Comparison of ENCODE assay signal across 15 cellular contexts in the genomic region with DNA sequence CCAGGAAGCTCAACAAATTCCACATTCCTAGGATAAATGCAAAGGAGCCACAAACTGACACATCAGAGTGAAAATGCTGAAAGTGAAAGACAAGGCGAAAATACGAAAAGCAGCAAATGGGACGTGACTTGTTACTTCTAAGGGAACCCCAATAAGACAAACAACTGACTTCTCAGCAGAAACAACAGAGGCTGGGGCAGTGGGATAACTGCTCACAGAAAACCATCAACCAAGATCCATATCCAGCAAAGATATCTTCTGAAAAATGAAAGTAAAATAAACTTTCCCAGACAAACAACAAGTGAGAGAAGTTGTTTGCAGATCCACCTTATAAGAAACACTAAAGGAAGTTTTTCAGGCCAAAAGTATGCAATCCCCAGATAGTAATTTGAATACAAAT.
A peak's percentile ranks its signal among the peaks of the same experiment; 100 is the strongest.
DNase-seq lines count a peak whose midpoint lies in the region; ATAC-seq and TF ChIP-seq lines count a peak whose summit lies in the region.
"Had no signal": no experiment of that assay in that cellular context is flagged by ENCODE, and none has a peak within 500 bp of the region (broad histone marks: within the 10 kb centered on the region; RNA-seq: fewer than 3 reads in every experiment).

No MANE protein-coding gene starts in this region.

- 0 out of 2 replicates have a peak overlapping the region, but pooled peaks have one; percentile 68 for H3K27ac ChIP-seq in GM23338 (ENCODE audit: low read depth)
- H3K27ac ChIP-seq: A549, C4-2B had no signal

- H3K79me2 ChIP-seq in GM23338 (replicated peaks; ENCODE audit: insufficient read depth), result no peaks in the 10 kb centered on the region; the same call in 1 of the 2 replicates

- no peaks in the 10 kb centered on the region for H3K9me3 Mint-ChIP-seq in activated T-cell treated with anti-CD3 and anti-CD28 coated beads, Interleukin-2, amount 50 U/mL, for 24 hours
- no peaks in the 10 kb centered on the region for H3K9me3 Mint-ChIP-seq in activated T-cell treated with anti-CD3 and anti-CD28 coated beads, Interleukin-2, amount 50 U/mL, for 4 hours
- H3K9me3 Mint-ChIP-seq in GM23338 (no peaks in the 10 kb centered on the region), WTC11 (no peaks in the 10 kb centered on the region), natural killer cell (no peaks in the 10 kb centered on the region)
- H3K9me3 Mint-ChIP-seq: CD4-positive, alpha-beta memory T cell had no signal

- no peak overlapping the region for H3K4me3 ChIP-seq in GM23338
- H3K4me3 ChIP-seq: A549 had no signal

- CTCF ChIA-PET in WTC11 (lab: Charles Lee), result no interaction called here

- H3K9me2 ChIP-seq in GM23338 (ENCODE audit: insufficient read depth), result no peaks in the 10 kb centered on the region

- POLR2A ChIA-PET in WTC11 (lab: Charles Lee), result interaction anchor here (0.5 kb wide), 1 partner anchor 38 kb away, joined by 7 read pairs; no protein-coding TSS in a partner anchor

- intact Hi-C loops in natural killer cell (cut with micrococcal nuclease), result no loop called here

- no peak overlapping the region for H3K4me2 ChIP-seq in GM23338
- H3K4me2 ChIP-seq: A549 had no signal

- no peak overlapping the region for H3K4me3 Mint-ChIP-seq in activated T-cell treated with anti-CD3 and anti-CD28 coated beads, Interleukin-2, amount 50 U/mL, for 24 hours
- no peak overlapping the region for H3K4me3 Mint-ChIP-seq in activated T-cell treated with anti-CD3 and anti-CD28 coated beads, Interleukin-2, amount 50 U/mL, for 4 hours
- H3K4me3 Mint-ChIP-seq in GM23338 (no peak overlapping the region), WTC11 (no peak overlapping the region), natural killer cell (no peak overlapping the region)
- H3K4me3 Mint-ChIP-seq: CD4-positive, alpha-beta memory T cell had no signal

- TF ChIP-seq CTCF in GM23338 (conservative IDR thresholded peaks at IDR 0.05; ENCODE audit: low read depth in 2 of 2) (no peak), WTC11 (IDR thresholded peaks at IDR 0.05) (no peak), natural killer cell (IDR thresholded peaks at IDR 0.05) (no peak)

- H2AFZ ChIP-seq in GM23338, result no peak overlapping the region

- H3K4me1 ChIP-seq in GM23338 (ENCODE audit: insufficient read depth), result no peaks in the 10 kb centered on the region
- H3K4me1 ChIP-seq: A549, BE2C, Caco-2 had no signal

- no peak for DNase-seq in activated T-cell treated with anti-CD3 and anti-CD28 coated beads, Interleukin-2, amount 50 U/mL, for 24 hours
- no peak for DNase-seq in activated T-cell treated with anti-CD3 and anti-CD28 coated beads, Interleukin-2, amount 50 U/mL, for 4 hours
- DNase-seq in GM23338 (ENCODE audit: low spot score), result no peak
- no peak for DNase-seq in WTC11 (ENCODE audit: low spot score)
- no peak for DNase-seq in natural killer cell
- no peak for DNase-seq in NK-92 treated with Interleukin-12 subunit alpha and Interleukin-12 subunit beta, amount 100 ng/mL, for 24 hours (lab: John Stamatoyannopoulos, UW)
- DNase-seq: BE2C; Caco-2; CD4-positive, alpha-beta memory T cell; DMS53; GF-D8; HCEC 1CT had no signal

- ATAC-seq in activated T-cell treated with anti-CD3 and anti-CD28 coated beads, Interleukin-2, amount 50 U/mL, for 4 hours, result no peak
- no peak for ATAC-seq in GM23338
- ATAC-seq in WTC11, result no peak
- ATAC-seq in natural killer cell, result no peak
- no peak for ATAC-seq in GM19395 (IDR thresholded peaks at IDR 0.05; ENCODE audit: unreplicated experiment)
- ATAC-seq: A549 had no signal

- H3K27me3 Mint-ChIP-seq in activated T-cell treated with anti-CD3 and anti-CD28 coated beads, Interleukin-2, amount 50 U/mL, for 24 hours, result no peaks in the 10 kb centered on the region
- H3K27me3 Mint-ChIP-seq in activated T-cell treated with anti-CD3 and anti-CD28 coated beads, Interleukin-2, amount 50 U/mL, for 4 hours (ENCODE audit: low read depth), result no peaks in the 10 kb centered on the region
- H3K27me3 Mint-ChIP-seq in GM23338 (ENCODE audit: insufficient read depth, low read depth, poor library complexity), result no peaks in the 10 kb centered on the region
- no peaks in the 10 kb centered on the region for H3K27me3 Mint-ChIP-seq in WTC11 (ENCODE audit: low read depth)
- no peaks in the 10 kb centered on the region for H3K27me3 Mint-ChIP-seq in natural killer cell (ENCODE audit: low read depth in 2 of 2)
- H3K27me3 Mint-ChIP-seq: CD4-positive, alpha-beta memory T cell had no signal

- H3K4me1 Mint-ChIP-seq in activated T-cell treated with anti-CD3 and anti-CD28 coated beads, Interleukin-2, amount 50 U/mL, for 24 hours (ENCODE audit: low read depth), result peaks cover 4% of the 10 kb centered on the region
- no peaks in the 10 kb centered on the region for H3K4me1 Mint-ChIP-seq in activated T-cell treated with anti-CD3 and anti-CD28 coated beads, Interleukin-2, amount 50 U/mL, for 4 hours (ENCODE audit: low read depth)
- H3K4me1 Mint-ChIP-seq in GM23338 (no peaks in the 10 kb centered on the region), WTC11 (no peaks in the 10 kb centered on the region), natural killer cell (peaks cover 14 to 29% of the 10 kb centered on the region in 2 donors)

- peaks cover 14% of the 10 kb centered on the region for H3K36me3 ChIP-seq in GM23338 (ENCODE audit: insufficient read depth)

- H4K20me1 ChIP-seq in GM23338 (replicated peaks; ENCODE audit: insufficient read depth), result peaks cover 12% of the 10 kb centered on the region

- H3F3A ChIP-seq in GM23338 (replicated peaks; ENCODE audit: low read depth), result no peaks in the 10 kb centered on the region

- H3K27me3 ChIP-seq in GM23338 (ENCODE audit: insufficient read depth), result no peaks in the 10 kb centered on the region
- H3K27me3 ChIP-seq: BE2C had no signal

- peak overlapping the region; percentile 8 for H3K27ac Mint-ChIP-seq in activated T-cell treated with anti-CD3 and anti-CD28 coated beads, Interleukin-2, amount 50 U/mL, for 24 hours
- H3K27ac Mint-ChIP-seq in GM23338 (no peak overlapping the region), WTC11 (no peak overlapping the region), natural killer cell (peak overlapping the region; percentile 5 to 36)

- H3K36me3 Mint-ChIP-seq in activated T-cell treated with anti-CD3 and anti-CD28 coated beads, Interleukin-2, amount 50 U/mL, for 24 hours (ENCODE audit: low read depth), result peaks cover 92% of the 10 kb centered on the region
- H3K36me3 Mint-ChIP-seq in activated T-cell treated with anti-CD3 and anti-CD28 coated beads, Interleukin-2, amount 50 U/mL, for 4 hours (ENCODE audit: insufficient read depth), result peaks cover 38% of the 10 kb centered on the region
- H3K36me3 Mint-ChIP-seq in GM23338 (ENCODE audit: low read depth) (peaks cover 34% of the 10 kb centered on the region), WTC11 (peaks cover 48% of the 10 kb centered on the region), natural killer cell (peaks cover 13% of the 10 kb centered on the region)

TF ChIP-seq in GM23338, 12 proteins besides CTCF, POLR2A, EP300 and RAD21 (continues in another document):
- TF ChIP-seq, protein P1, sequence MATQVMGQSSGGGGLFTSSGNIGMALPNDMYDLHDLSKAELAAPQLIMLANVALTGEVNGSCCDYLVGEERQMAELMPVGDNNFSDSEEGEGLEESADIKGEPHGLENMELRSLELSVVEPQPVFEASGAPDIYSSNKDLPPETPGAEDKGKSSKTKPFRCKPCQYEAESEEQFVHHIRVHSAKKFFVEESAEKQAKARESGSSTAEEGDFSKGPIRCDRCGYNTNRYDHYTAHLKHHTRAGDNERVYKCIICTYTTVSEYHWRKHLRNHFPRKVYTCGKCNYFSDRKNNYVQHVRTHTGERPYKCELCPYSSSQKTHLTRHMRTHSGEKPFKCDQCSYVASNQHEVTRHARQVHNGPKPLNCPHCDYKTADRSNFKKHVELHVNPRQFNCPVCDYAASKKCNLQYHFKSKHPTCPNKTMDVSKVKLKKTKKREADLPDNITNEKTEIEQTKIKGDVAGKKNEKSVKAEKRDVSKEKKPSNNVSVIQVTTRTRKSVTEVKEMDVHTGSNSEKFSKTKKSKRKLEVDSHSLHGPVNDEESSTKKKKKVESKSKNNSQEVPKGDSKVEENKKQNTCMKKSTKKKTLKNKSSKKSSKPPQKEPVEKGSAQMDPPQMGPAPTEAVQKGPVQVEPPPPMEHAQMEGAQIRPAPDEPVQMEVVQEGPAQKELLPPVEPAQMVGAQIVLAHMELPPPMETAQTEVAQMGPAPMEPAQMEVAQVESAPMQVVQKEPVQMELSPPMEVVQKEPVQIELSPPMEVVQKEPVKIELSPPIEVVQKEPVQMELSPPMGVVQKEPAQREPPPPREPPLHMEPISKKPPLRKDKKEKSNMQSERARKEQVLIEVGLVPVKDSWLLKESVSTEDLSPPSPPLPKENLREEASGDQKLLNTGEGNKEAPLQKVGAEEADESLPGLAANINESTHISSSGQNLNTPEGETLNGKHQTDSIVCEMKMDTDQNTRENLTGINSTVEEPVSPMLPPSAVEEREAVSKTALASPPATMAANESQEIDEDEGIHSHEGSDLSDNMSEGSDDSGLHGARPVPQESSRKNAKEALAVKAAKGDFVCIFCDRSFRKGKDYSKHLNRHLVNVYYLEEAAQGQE (IDR thresholded peaks at IDR 0.05; ENCODE audit: unreplicated experiment), result no peak

TF ChIP-seq in WTC11, 78 proteins besides CTCF, POLR2A, EP300 and RAD21:
- peak; percentile 53; the same call in 1 of the 2 replicates for TF ChIP-seq ZNF317 (CRISPR knock-in tag; IDR thresholded peaks at IDR 0.05; ENCODE audit: borderline replicate concordance, low read depth)
- no peak for TF ChIP-seq ZBTB21 (CRISPR knock-in tag; IDR thresholded peaks at IDR 0.05; ENCODE audit: borderline replicate concordance)

Comparison
In these comparisons a context has a peak if more than half of its experiments do, and no peak if none do; other contexts are left out.
1. H3K27ac Mint-ChIP-seq: peak in activated T-cell treated with anti-CD3 and anti-CD28 coated beads, Interleukin-2, amount 50 U/mL, for 24 hours (single experiment) and natural killer cell (2 of 2); none in GM23338 (single experiment) and WTC11 (single experiment).